ENCODE assay signal across 9 cellular contexts in genomic region chr19:33040994-33041827, GRCh38. TPM values are rescaled to one million over a fixed set of nuclear protein-coding genes. Genes with fewer than 3 reads are reported as not detected.
DNase-seq lines count a peak whose midpoint lies in the region; ATAC-seq and TF ChIP-seq lines count a peak whose summit lies in the region.
"Had no signal": no experiment of that assay in that cellular context is flagged by ENCODE, and none has a peak within 500 bp of the region (broad histone marks: within the 10 kb centered on the region; RNA-seq: fewer than 3 reads in every experiment).

No MANE protein-coding gene starts in this region.

- H3K4me3 Mint-ChIP-seq in neural progenitor cell = no peak overlapping the region
- H3K4me3 Mint-ChIP-seq: activated naive CD4-positive, alpha-beta T cell treated with anti-CD3 and anti-CD28 coated beads, Interleukin-2, amount 50 U/mL, for 24 hours had no signal

- no peaks in the 10 kb centered on the region for H3K9me3 Mint-ChIP-seq in neural progenitor cell
- H3K9me3 Mint-ChIP-seq: activated naive CD4-positive, alpha-beta T cell treated with anti-CD3 and anti-CD28 coated beads, Interleukin-2, amount 50 U/mL, for 24 hours had no signal

- H4K20me1 ChIP-seq in neural progenitor cell (ENCODE audit: low read depth) = peaks cover 8% of the 10 kb centered on the region

- peak overlapping the region; percentile 46 for H3K27ac ChIP-seq in neural progenitor cell

- H3K9me3 ChIP-seq in neural progenitor cell (ENCODE audit: low read depth) = no peaks in the 10 kb centered on the region

- H2AFZ ChIP-seq in neural progenitor cell (replicated peaks) = no peak overlapping the region

- H3K4me1 ChIP-seq in neural progenitor cell = peaks cover 6% of the 10 kb centered on the region

- peaks cover 8% of the 10 kb centered on the region for H3F3A ChIP-seq in neural progenitor cell (ENCODE audit: low read depth)

- H3K79me2 ChIP-seq in neural progenitor cell (ENCODE audit: low read depth) = peaks cover 56% of the 10 kb centered on the region

- no peak overlapping the region for H3K4me2 ChIP-seq in neural progenitor cell

- H3K4me3 ChIP-seq in epithelial cell of proximal tubule (ENCODE audit: low read depth, low read length) (peak overlapping the region; percentile 3), neural progenitor cell (no peak overlapping the region)

- H3K36me3 ChIP-seq in neural progenitor cell = no peaks in the 10 kb centered on the region

- ATAC-seq in GM19351 (IDR thresholded peaks at IDR 0.05; ENCODE audit: unreplicated experiment) = no peak
- ATAC-seq in HG03175 (IDR thresholded peaks at IDR 0.05; ENCODE audit: unreplicated experiment) = no peak
- no peak for ATAC-seq in HG02840 (IDR thresholded peaks at IDR 0.05; ENCODE audit: low FRiP score, unreplicated experiment)

- no peak overlapping the region for H3K27ac Mint-ChIP-seq in neural progenitor cell
- H3K27ac Mint-ChIP-seq: activated naive CD4-positive, alpha-beta T cell treated with anti-CD3 and anti-CD28 coated beads, Interleukin-2, amount 50 U/mL, for 24 hours had no signal

- no peak overlapping the region for H3K9ac ChIP-seq in neural progenitor cell

- H3K36me3 Mint-ChIP-seq in neural progenitor cell = peaks cover 16% of the 10 kb centered on the region
- H3K36me3 Mint-ChIP-seq: activated naive CD4-positive, alpha-beta T cell treated with anti-CD3 and anti-CD28 coated beads, Interleukin-2, amount 50 U/mL, for 24 hours had no signal

- peak; percentile 68 for DNase-seq in EH (ENCODE audit: low read depth)
- peak; percentile 81 for DNase-seq in RPMI7951 (ENCODE audit: low read depth)
- DNase-seq in epithelial cell of proximal tubule (ENCODE audit: low read depth) = peak; percentile 98
- DNase-seq in neural progenitor cell (ENCODE audit: low spot score) = no peak
- DNase-seq in activated naive CD4-positive, alpha-beta T cell (lab: John Stamatoyannopoulos, UW) = no peak

- H3K27me3 ChIP-seq in neural progenitor cell = no peaks in the 10 kb centered on the region

- TF ChIP-seq CTCF in epithelial cell of proximal tubule (conservative IDR thresholded peaks at IDR 0.05; ENCODE audit: low read depth, low read length) (no peak), neural progenitor cell (IDR thresholded peaks at IDR 0.05) (no peak)

- H3K27me3 Mint-ChIP-seq in neural progenitor cell (ENCODE audit: insufficient read depth, low read depth) = no peaks in the 10 kb centered on the region
- H3K27me3 Mint-ChIP-seq: activated naive CD4-positive, alpha-beta T cell treated with anti-CD3 and anti-CD28 coated beads, Interleukin-2, amount 50 U/mL, for 24 hours had no signal

- H3K4me1 Mint-ChIP-seq in neural progenitor cell = peaks cover 11% of the 10 kb centered on the region

RNA-seq across cellular contexts. Expression of gene RHPN2, which starts 23.5 kb away (rescaled TPM):
- 7.3 and 10.0 TPM in 2 replicates for total RNA-seq in RPMI7951 (2014; rRNA removed; shearing (Covaris generic))
- 23.6 and 45.7 TPM in 2 replicates for total RNA-seq in epithelial cell of proximal tubule
- 27.0 and 28.0 TPM in 2 replicates for total RNA-seq in neural progenitor cell (ENCODE audit: low replicate concordance)

RNA-seq across cellular contexts. Expression of gene GPATCH1, which starts 39.8 kb away (rescaled TPM):
- total RNA-seq in RPMI7951 (2014; rRNA removed; shearing (Covaris generic)) = 5.3 and 5.8 TPM in 2 replicates
- total RNA-seq in epithelial cell of proximal tubule (8.9 and 13.3 TPM in 2 replicates), neural progenitor cell (ENCODE audit: low replicate concordance) (6.4 and 7.0 TPM in 2 replicates)

Comparison
In these comparisons a context has a peak if more than half of its experiments do, and no peak if none do; other contexts are left out.
1. DNase-seq: peak in EH (single experiment), RPMI7951 (single experiment) and epithelial cell of proximal tubule (single experiment); none in neural progenitor cell (single experiment) and activated naive CD4-positive, alpha-beta T cell (0 of 4).